In the genomic region with DNA sequence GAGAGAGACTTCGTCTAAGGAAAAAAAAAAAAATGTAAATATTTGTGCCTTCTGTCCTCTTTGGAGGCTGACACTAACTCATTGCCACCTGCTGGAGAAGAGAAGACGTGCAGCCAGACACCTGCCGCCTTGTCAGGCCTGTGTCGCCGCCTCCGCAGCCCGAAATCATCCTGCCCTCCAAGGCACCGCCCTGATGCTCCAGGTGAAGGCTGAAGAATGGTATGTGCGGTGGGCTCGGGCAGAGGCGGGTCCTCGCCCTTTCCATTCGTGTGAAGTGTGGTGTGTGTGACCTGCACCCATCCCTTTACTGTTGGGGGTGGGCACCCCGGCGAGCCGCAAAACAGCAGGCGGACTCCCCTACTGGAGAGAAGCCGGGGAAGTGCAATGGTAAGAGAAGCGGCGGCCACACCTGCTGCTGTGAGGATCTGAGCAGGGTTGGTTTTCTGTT, we compare ENCODE assay signal across 8 cellular contexts.
DNase-seq lines count a peak whose midpoint lies in the region; ATAC-seq and TF ChIP-seq lines count a peak whose summit lies in the region.

No MANE protein-coding gene starts in this region.

- POLR2A ChIA-PET in CD4-positive, alpha-beta T cell (lab: Charles Lee), result interaction anchor here (0.6 kb wide), 1 partner anchor 112 kb away, joined by 3 read pairs; a partner anchor contains a TSS

- no peaks in the 10 kb centered on the region for H3K9me3 Mint-ChIP-seq in CD4-positive, alpha-beta T cell

- no peak overlapping the region for H3K27ac Mint-ChIP-seq in CD4-positive, alpha-beta T cell

- H3K4me3 Mint-ChIP-seq in CD4-positive, alpha-beta T cell, result peak overlapping the region; percentile 54

- peaks cover 6% of the 10 kb centered on the region for H3K27me3 Mint-ChIP-seq in CD4-positive, alpha-beta T cell

- CTCF ChIA-PET in CD4-positive, alpha-beta T cell (lab: Charles Lee), result interaction anchor here (0.7 to 1.4 kb wide), 2 partner anchors 17 to 60 kb away, joined by 3 read pairs; no protein-coding TSS in a partner anchor

- H4K20me1 ChIP-seq in MM.1S (ENCODE audit: insufficient read depth, low read length), result no peaks in the 10 kb centered on the region

- no peaks in the 10 kb centered on the region for H3K4me1 ChIP-seq in MM.1S (ENCODE audit: low read length)
- no peaks in the 10 kb centered on the region for H3K4me1 ChIP-seq in breast epithelium

- peak; percentile 59 for TF ChIP-seq CTCF in CD4-positive, alpha-beta T cell (IDR thresholded peaks at IDR 0.05)
- TF ChIP-seq CTCF in MM.1S (IDR thresholded peaks at IDR 0.05; ENCODE audit: low read length), result peak; percentile 61
- TF ChIP-seq CTCF in WI38 (IDR thresholded peaks at IDR 0.05; ENCODE audit: low read depth, low read length), result peak; percentile 39
- TF ChIP-seq CTCF in breast epithelium (IDR thresholded peaks at IDR 0.05), result peak in 2 of 3 donors; percentile 23 to 56

- H3F3A ChIP-seq in MM.1S (ENCODE audit: insufficient read depth, low read length), result no peaks in the 10 kb centered on the region

- no peaks in the 10 kb centered on the region for H3K79me2 ChIP-seq in MM.1S (ENCODE audit: low read length)

- no peaks in the 10 kb centered on the region for H3K36me3 Mint-ChIP-seq in CD4-positive, alpha-beta T cell (ENCODE audit: low read depth)

- H3K4me1 Mint-ChIP-seq in CD4-positive, alpha-beta T cell (ENCODE audit: low read depth), result no peaks in the 10 kb centered on the region

- H3K27me3 ChIP-seq in CD4-positive, alpha-beta T cell (ENCODE audit: control insufficient read depth, insufficient read depth, low read length), result peaks cover 2% of the 10 kb centered on the region
- H3K27me3 ChIP-seq in MM.1S (replicated peaks; ENCODE audit: insufficient read depth, low read length) (no peaks in the 10 kb centered on the region), breast epithelium (no peaks in the 10 kb centered on the region)

- H3K4me3 ChIP-seq in MM.1S (ENCODE audit: low read length) (peak overlapping the region; percentile 47), WI38 (ENCODE audit: low read depth, low read length) (no peak overlapping the region), breast epithelium (no peak overlapping the region)

- intact Hi-C loops in CD4-positive, alpha-beta T cell (cut with DNase I, micrococcal nuclease), result loop anchor here (1.0 to 10.0 kb wide), 3 partner anchors 29 to 659 kb away; no protein-coding TSS in a partner anchor
- intact Hi-C loops in breast epithelium (cut with DNase I; ENCODE audit: low total_unique reads), result no loop called here

- DNase-seq in CD4-positive, alpha-beta T cell, result peak; percentile 46 to 71 (median 66)
- DNase-seq in MM.1S (peak; percentile 82), breast epithelium (ENCODE audit: low spot score in 2 of 2) (no peak), iris pigment epithelial cell (ENCODE audit: low read depth) (peak; percentile 55), NCI-H1092 (lab: John Stamatoyannopoulos, UW) (no peak)
- peak; percentile 57 for DNase-seq in stimulated activated CD4-positive, alpha-beta T cell treated with anti-CD3 and anti-CD28 coated beads, Interleukin-2, amount 100 ng/mL, for 4 hours (ENCODE audit: low read depth)

- H3K9ac ChIP-seq in MM.1S (ENCODE audit: low read length), result no peak overlapping the region

- peak overlapping the region; percentile 71 for H2AFZ ChIP-seq in MM.1S (ENCODE audit: low read length)

- no peak for TF ChIP-seq POLR2A in breast epithelium (IDR thresholded peaks at IDR 0.05)

- H3K9me3 ChIP-seq in CD4-positive, alpha-beta T cell (ENCODE audit: control insufficient read depth, low read length), result no peaks in the 10 kb centered on the region
- H3K9me3 ChIP-seq in MM.1S (replicated peaks; ENCODE audit: insufficient read depth, low read length) (no peaks in the 10 kb centered on the region), breast epithelium (no peaks in the 10 kb centered on the region)

- peak overlapping the region; percentile 56 for H3K4me2 ChIP-seq in MM.1S (ENCODE audit: low read depth, low read length)

- peak; percentile 97 for ATAC-seq in CD4-positive, alpha-beta T cell (ENCODE audit: poor library complexity)
- ATAC-seq in GM21576 (IDR thresholded peaks at IDR 0.05; ENCODE audit: unreplicated experiment), result peak; percentile 72

- no peaks in the 10 kb centered on the region for H3K9me2 ChIP-seq in MM.1S (replicated peaks; ENCODE audit: insufficient read depth, low read length)

- H3K36me3 ChIP-seq in MM.1S (replicated peaks; ENCODE audit: insufficient read depth, low read length) (no peaks in the 10 kb centered on the region), breast epithelium (no peaks in the 10 kb centered on the region)

- H3K27ac ChIP-seq in CD4-positive, alpha-beta T cell (ENCODE audit: low read depth, low read length), result no peak overlapping the region
- H3K27ac ChIP-seq in MM.1S (ENCODE audit: low read length) (no peak overlapping the region), breast epithelium (no peak overlapping the region)

Comparison
In these comparisons a context has a peak if more than half of its experiments do, and no peak if none do; other contexts are left out.
1. DNase-seq: peak in CD4-positive, alpha-beta T cell (10 of 10), MM.1S (single experiment), iris pigment epithelial cell (single experiment) and stimulated activated CD4-positive, alpha-beta T cell treated with anti-CD3 and anti-CD28 coated beads, Interleukin-2, amount 100 ng/mL, for 4 hours (single experiment); none in breast epithelium (0 of 2) and NCI-H1092 (single experiment).
2. Peak in every context shown above with its lines, with median percentiles within 50 percentile points of each other: CTCF ChIP-seq.